ENCODE assay signal across 3 cellular contexts in the genomic region with DNA sequence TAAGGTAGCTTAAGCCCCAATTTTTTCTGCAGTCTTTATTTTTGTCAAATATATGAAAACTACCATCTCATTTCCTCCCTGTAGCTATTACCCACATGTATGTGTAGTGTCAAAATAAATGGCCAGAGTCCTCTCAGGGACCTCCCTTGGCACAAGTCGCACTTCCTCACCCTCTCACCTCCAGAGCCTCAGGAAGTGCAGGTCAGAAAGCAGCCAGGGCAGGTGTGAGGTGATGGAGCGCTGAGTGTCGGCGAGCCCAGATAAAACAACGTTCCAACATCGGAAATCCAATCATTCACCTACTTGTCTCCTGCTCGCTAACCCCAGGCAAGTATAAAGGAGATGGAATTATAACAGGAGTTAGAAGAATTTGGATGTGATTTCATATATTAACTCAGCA.
"Had no signal": no experiment of that assay in that cellular context is flagged by ENCODE, and none has a peak within 500 bp of the region (broad histone marks: within the 10 kb centered on the region; RNA-seq: fewer than 3 reads in every experiment).

No MANE protein-coding gene starts in this region.

- ATAC-seq: GM12878 had no signal

- H3K4me3 ChIP-seq: GM12878 had no signal

- DNase-seq: GDM1, GF-D8 had no signal
